ENCODE assay signal across 7 cellular contexts in the genomic region with DNA sequence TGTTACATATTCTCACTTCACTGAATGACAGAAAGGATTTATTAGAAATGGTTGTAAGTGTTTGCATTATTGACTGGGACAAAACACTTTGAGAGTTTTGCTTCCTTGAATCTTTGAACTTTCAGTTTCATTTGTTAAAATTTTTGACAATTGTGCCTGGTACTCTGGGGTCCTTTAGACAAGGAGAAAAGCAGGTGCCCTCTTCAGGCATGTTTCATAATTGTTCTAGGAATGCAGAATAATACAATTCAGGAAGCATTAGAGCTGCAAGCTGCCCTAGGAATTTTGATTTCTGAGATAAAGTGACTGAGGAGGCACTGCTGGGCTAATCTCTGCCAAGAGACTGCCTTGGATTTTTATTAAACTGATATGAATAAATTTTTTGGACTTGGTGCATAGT. TPM values are rescaled to one million over a fixed set of nuclear protein-coding genes. Genes with fewer than 3 reads are reported as not detected.
DNase-seq lines count a peak whose midpoint lies in the region; ATAC-seq and TF ChIP-seq lines count a peak whose summit lies in the region.

No MANE protein-coding gene starts in this region.

- H3K36me3 ChIP-seq in Loucy (ENCODE audit: insufficient read depth, low read length) (peaks cover 69% of the 10 kb centered on the region), brain microvascular endothelial cell (replicated peaks) (peaks cover 27% of the 10 kb centered on the region)

- H3K79me2 ChIP-seq in Loucy (ENCODE audit: insufficient read depth, low read length) = peaks cover 38% of the 10 kb centered on the region

- H3K4me3 ChIP-seq in Loucy (ENCODE audit: low read length, poor library complexity, severe bottlenecking) = no peak overlapping the region
- H3K4me3 ChIP-seq in brain microvascular endothelial cell (ENCODE audit: low read depth, low read length) = no peak overlapping the region

- H3K9me2 ChIP-seq in Loucy (replicated peaks; ENCODE audit: low read depth, low read length) = no peaks in the 10 kb centered on the region

- no peak overlapping the region for H3K4me2 ChIP-seq in Loucy (ENCODE audit: low read depth, low read length, poor library complexity, severe bottlenecking)

- TF ChIP-seq CTCF in Loucy (conservative IDR thresholded peaks at IDR 0.05; ENCODE audit: low read length) (peak; percentile 56), brain microvascular endothelial cell (IDR thresholded peaks at IDR 0.05; ENCODE audit: low read depth, low read length, missing control alignments) (peak; percentile 63)

- H3K4me1 ChIP-seq in Loucy (ENCODE audit: insufficient read depth, low read length, poor library complexity, severe bottlenecking) = peaks cover 29% of the 10 kb centered on the region

- ATAC-seq in HG03139 (IDR thresholded peaks at IDR 0.05; ENCODE audit: unreplicated experiment) (no peak), HG03025 (IDR thresholded peaks at IDR 0.05; ENCODE audit: low FRiP score, unreplicated experiment) (no peak)

- no peaks in the 10 kb centered on the region for H3K9me3 ChIP-seq in Loucy (ENCODE audit: insufficient read depth, low read depth, low read length)

- H4K20me1 ChIP-seq in Loucy (ENCODE audit: insufficient read depth, low read length, poor library complexity, severe bottlenecking) = peaks cover 39% of the 10 kb centered on the region

- DNase-seq in GM04504 (ENCODE audit: low read depth) = peak; percentile 32
- DNase-seq in brain microvascular endothelial cell = peak; percentile 62
- DNase-seq in lung microvascular endothelial cell (ENCODE audit: low read depth in 2 of 2) = peak; percentile 71 to 82
- no peak for DNase-seq in activated CD8-positive, alpha-beta memory T cell treated with anti-CD3 and anti-CD28 coated beads, Interleukin-2, amount 50 U/mL, for 4 hours

- H2AFZ ChIP-seq in Loucy (ENCODE audit: low read length) = no peak overlapping the region

- in situ Hi-C loops in brain microvascular endothelial cell (cut with HindIII; ENCODE audit: low pct_ligation_motif_present, low sequenced_read_pairs) = loop anchor here (25.0 kb wide), 1 partner anchor 91 kb away; no protein-coding TSS in a partner anchor

- H3K27me3 ChIP-seq in Loucy (ENCODE audit: insufficient read depth, low read length, poor library complexity, severe bottlenecking) (no peaks in the 10 kb centered on the region), brain microvascular endothelial cell (replicated peaks) (no peaks in the 10 kb centered on the region)

- H3F3A ChIP-seq in Loucy (ENCODE audit: low read depth) = no peaks in the 10 kb centered on the region

- no peak overlapping the region for H3K9ac ChIP-seq in Loucy (ENCODE audit: low read depth, low read length, poor library complexity, severe bottlenecking)

- peak overlapping the region; percentile 28 for H3K27ac ChIP-seq in brain microvascular endothelial cell

RNA-seq across cellular contexts. Expression of a gene that starts 49.7 kb away (rescaled TPM):
- total RNA-seq in lung microvascular endothelial cell = 11.7 and 13.1 TPM in 2 replicates

RNA-seq across cellular contexts. Expression of a gene that starts 59.0 kb away (rescaled TPM):
- 135 and 160 TPM in 2 replicates for total RNA-seq in lung microvascular endothelial cell
